Comparison of ENCODE assay signal across 1 cellular context in genomic region chr22:40498454-40499186, GRCh38.
TF ChIP-seq lines count a peak whose summit lies in the region.

No MANE protein-coding gene starts in this region.

TF ChIP-seq in HepG2, 621 proteins besides CTCF, POLR2A, EP300 and RAD21 (continued from another document and continues in another):
- TF ChIP-seq GFI1 (CRISPR knock-in tag; IDR thresholded peaks at IDR 0.05; ENCODE audit: borderline replicate concordance) (peak; percentile 73), ARNT2 (CRISPR knock-in tag; IDR thresholded peaks at IDR 0.05; ENCODE audit: low read depth) (no peak), NFAT5 (CRISPR knock-in tag; IDR thresholded peaks at IDR 0.05) (no peak), POGZ (CRISPR knock-in tag; IDR thresholded peaks at IDR 0.05) (peak; percentile 54; the same call in 1 of the 2 replicates), FOXO4 (CRISPR knock-in tag; conservative IDR thresholded peaks at IDR 0.05) (no peak), BRF2 (CRISPR knock-in tag; IDR thresholded peaks at IDR 0.05) (no peak), RFXAP (CRISPR knock-in tag; IDR thresholded peaks at IDR 0.05; ENCODE audit: borderline replicate concordance) (no peak), CEBPG (CRISPR knock-in tag; IDR thresholded peaks at IDR 0.05) (peak; percentile 64), ZBTB25 (CRISPR knock-in tag; IDR thresholded peaks at IDR 0.05) (peak; percentile 66; the same call in 1 of the 2 replicates), CCAR2 (optimal IDR thresholded peaks at IDR 0.05; ENCODE audit: low read depth, low read length) (no peak), RBAK (CRISPR knock-in tag; IDR thresholded peaks at IDR 0.05) (0 out of 2 replicates have a peak, but pooled peaks have one; percentile 48), NCOA2 (CRISPR knock-in tag; IDR thresholded peaks at IDR 0.05) (peak; percentile 90), ZNF577 (CRISPR knock-in tag; IDR thresholded peaks at IDR 0.05; ENCODE audit: borderline replicate concordance, low read depth) (no peak), KDM5A (IDR thresholded peaks at IDR 0.05; ENCODE audit: borderline replicate concordance, low read length) (no peak; the same call in 1 of the 2 replicates), FOXP1 (IDR thresholded peaks at IDR 0.05) (peak; percentile 81), FOXP1 (CRISPR knock-in tag; IDR thresholded peaks at IDR 0.05) (peak; percentile 94), NFYC (CRISPR knock-in tag; IDR thresholded peaks at IDR 0.05) (peak; percentile 64), DRAP1 (CRISPR knock-in tag; IDR thresholded peaks at IDR 0.05) (peak; percentile 50; the same call in 1 of the 2 replicates), RELA (CRISPR knock-in tag; IDR thresholded peaks at IDR 0.05) (no peak), SNAPC2 (CRISPR knock-in tag; IDR thresholded peaks at IDR 0.05) (peak; percentile 12; the same call in 1 of the 2 replicates), ZNF260 (CRISPR knock-in tag; IDR thresholded peaks at IDR 0.05; ENCODE audit: borderline replicate concordance, low read depth) (no peak), REPIN1 (CRISPR knock-in tag; IDR thresholded peaks at IDR 0.05; ENCODE audit: borderline replicate concordance, low read depth) (no peak), AKAP8 (CRISPR knock-in tag; IDR thresholded peaks at IDR 0.05) (no peak), JUND (CRISPR knock-in tag; IDR thresholded peaks at IDR 0.05) (peak; percentile 97), ZC3H13 (CRISPR knock-in tag; IDR thresholded peaks at IDR 0.05) (no peak), ZNF274 (CRISPR knock-in tag; IDR thresholded peaks at IDR 0.05) (no peak), ZNF709 (CRISPR knock-in tag; IDR thresholded peaks at IDR 0.05) (no peak), ZNF10 (CRISPR knock-in tag; IDR thresholded peaks at IDR 0.05; ENCODE audit: borderline replicate concordance, low read depth) (no peak), ZBTB34 (CRISPR knock-in tag; IDR thresholded peaks at IDR 0.05) (peak; percentile 59; the same call in 1 of the 2 replicates), ZNF282 (IDR thresholded peaks at IDR 0.05; ENCODE audit: partially characterized antibody) (no peak), ZNF772 (CRISPR knock-in tag; IDR thresholded peaks at IDR 0.05) (no peak), ZNF570 (CRISPR knock-in tag; IDR thresholded peaks at IDR 0.05; ENCODE audit: borderline replicate concordance) (no peak), ZBED4 (CRISPR knock-in tag; IDR thresholded peaks at IDR 0.05; ENCODE audit: borderline replicate concordance) (no peak), ZNF580 (CRISPR knock-in tag; IDR thresholded peaks at IDR 0.05; ENCODE audit: borderline replicate concordance, low read depth) (0 out of 2 replicates have a peak, but pooled peaks have one; percentile 34), RFX1 (IDR thresholded peaks at IDR 0.05) (no peak), ZSCAN20 (CRISPR knock-in tag; IDR thresholded peaks at IDR 0.05; ENCODE audit: borderline replicate concordance) (no peak), ZBTB26 (CRISPR knock-in tag; IDR thresholded peaks at IDR 0.05; ENCODE audit: borderline replicate concordance) (no peak), KLF11 (CRISPR knock-in tag; IDR thresholded peaks at IDR 0.05) (no peak), PRDM4 (CRISPR knock-in tag; IDR thresholded peaks at IDR 0.05; ENCODE audit: borderline replicate concordance) (no peak), GMEB2 (CRISPR knock-in tag; IDR thresholded peaks at IDR 0.05; ENCODE audit: low read depth) (no peak), ZNF354B (CRISPR knock-in tag; IDR thresholded peaks at IDR 0.05) (no peak), ZNF326 (CRISPR knock-in tag; IDR thresholded peaks at IDR 0.05; ENCODE audit: borderline replicate concordance) (no peak)
